In the genomic region with DNA sequence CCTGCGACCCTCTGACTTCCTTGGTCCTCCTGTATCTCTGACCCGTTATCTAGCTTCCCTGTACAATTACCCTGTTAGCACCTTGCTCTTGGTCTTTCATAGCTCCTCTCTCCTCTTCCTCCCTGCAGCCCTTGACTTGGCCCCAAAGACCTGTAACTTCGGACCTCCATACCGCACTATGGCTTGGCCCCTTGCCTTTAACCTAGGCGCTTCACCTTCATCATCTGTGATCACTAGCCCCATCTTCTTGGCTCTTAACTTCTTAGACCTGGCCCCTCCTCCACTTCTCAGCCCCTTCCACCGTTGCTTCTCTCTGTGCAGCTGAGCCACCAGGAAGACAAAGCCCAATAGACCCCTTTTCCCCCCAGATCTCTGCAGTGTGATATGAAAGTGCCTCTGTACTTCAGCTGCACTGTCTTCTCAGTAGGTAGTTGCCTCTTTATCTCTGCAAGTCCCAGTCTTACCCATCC, we compare ENCODE assay signal across 8 cellular contexts. TPM values are rescaled to one million over a fixed set of nuclear protein-coding genes. Genes with fewer than 3 reads are reported as not detected.
DNase-seq lines count a peak whose midpoint lies in the region; ATAC-seq and TF ChIP-seq lines count a peak whose summit lies in the region.

No MANE protein-coding gene starts in this region.

- H3K27ac Mint-ChIP-seq in activated naive CD4-positive, alpha-beta T cell treated with anti-CD3 and anti-CD28 coated beads, Interleukin-2, amount 50 U/mL, for 24 hours = peak overlapping the region; percentile 84
- H3K27ac Mint-ChIP-seq in activated naive CD8-positive, alpha-beta T cell treated with anti-CD3 and anti-CD28 coated beads for 36 hours = peak overlapping the region; percentile 82

- peaks cover 39% of the 10 kb centered on the region for H3K4me1 Mint-ChIP-seq in activated naive CD4-positive, alpha-beta T cell treated with anti-CD3 and anti-CD28 coated beads, Interleukin-2, amount 50 U/mL, for 24 hours
- H3K4me1 Mint-ChIP-seq in activated naive CD8-positive, alpha-beta T cell treated with anti-CD3 and anti-CD28 coated beads for 36 hours = peaks cover 27% of the 10 kb centered on the region

- intact Hi-C loops in tibial artery (cut with DNase I; ENCODE audit: low total_unique reads) = loop anchor here (10.0 kb wide), 1 partner anchor 162 kb away; the partner anchor contains the start of gene YBX1

- peaks cover 0 to 8% (median 0%) of the 10 kb centered on the region in 3 donors for H3K9me3 ChIP-seq in tibial artery

- peaks cover 0 to 24% (median 13%) of the 10 kb centered on the region in 4 donors for H3K4me1 ChIP-seq in tibial artery

- no peaks in the 10 kb centered on the region for H3K27me3 Mint-ChIP-seq in activated naive CD4-positive, alpha-beta T cell treated with anti-CD3 and anti-CD28 coated beads, Interleukin-2, amount 50 U/mL, for 24 hours
- no peaks in the 10 kb centered on the region for H3K27me3 Mint-ChIP-seq in activated naive CD8-positive, alpha-beta T cell treated with anti-CD3 and anti-CD28 coated beads for 36 hours

- no peaks in the 10 kb centered on the region for H3K9me3 Mint-ChIP-seq in activated naive CD4-positive, alpha-beta T cell treated with anti-CD3 and anti-CD28 coated beads, Interleukin-2, amount 50 U/mL, for 24 hours
- H3K9me3 Mint-ChIP-seq in activated naive CD8-positive, alpha-beta T cell treated with anti-CD3 and anti-CD28 coated beads for 36 hours = peaks cover 10% of the 10 kb centered on the region

- ATAC-seq in GM19023 (IDR thresholded peaks at IDR 0.05; ENCODE audit: unreplicated experiment) (no peak), GM19467 (IDR thresholded peaks at IDR 0.05; ENCODE audit: unreplicated experiment) (no peak)

- no peak for TF ChIP-seq CTCF in tibial artery (IDR thresholded peaks at IDR 0.05)

- H3K4me3 ChIP-seq in tibial artery = peak overlapping the region; percentile 90 to 91

- H3K27me3 ChIP-seq in layer of hippocampus (ENCODE audit: control insufficient read depth, insufficient read depth, low read length) (no peaks in the 10 kb centered on the region), tibial artery (no peaks in the 10 kb centered on the region)

- peaks cover 26 to 42% (median 26%) of the 10 kb centered on the region in 3 donors for H3K36me3 ChIP-seq in tibial artery

- peak overlapping the region; percentile 92 for H3K4me3 Mint-ChIP-seq in activated naive CD4-positive, alpha-beta T cell treated with anti-CD3 and anti-CD28 coated beads, Interleukin-2, amount 50 U/mL, for 24 hours
- peak overlapping the region; percentile 91 for H3K4me3 Mint-ChIP-seq in activated naive CD8-positive, alpha-beta T cell treated with anti-CD3 and anti-CD28 coated beads for 36 hours

- no peak for DNase-seq in activated naive CD4-positive, alpha-beta T cell treated with anti-CD3 and anti-CD28 coated beads, Interleukin-2, amount 50 U/mL, for 16 hours
- peak; percentile 3 for DNase-seq in activated naive CD8-positive, alpha-beta T cell treated with anti-CD3 and anti-CD28 coated beads for 36 hours
- DNase-seq in tibial artery = no peak
- no peak for DNase-seq in activated CD4-positive, alpha-beta T cell treated with anti-CD3 and anti-CD28 coated beads, Interleukin-2, amount 50 U/mL, for 4 hours

- peaks cover 24% of the 10 kb centered on the region for H3K36me3 Mint-ChIP-seq in activated naive CD4-positive, alpha-beta T cell treated with anti-CD3 and anti-CD28 coated beads, Interleukin-2, amount 50 U/mL, for 24 hours
- peaks cover 53% of the 10 kb centered on the region for H3K36me3 Mint-ChIP-seq in activated naive CD8-positive, alpha-beta T cell treated with anti-CD3 and anti-CD28 coated beads for 36 hours

- H3K27ac ChIP-seq in layer of hippocampus (ENCODE audit: low read depth, low read length) (peak overlapping the region; percentile 86), tibial artery (peak overlapping the region; percentile 85 to 87)

RNA-seq across cellular contexts. Expression of gene ZNF691, which starts 0.7 kb away (rescaled TPM):
- total RNA-seq in activated naive CD8-positive, alpha-beta T cell treated with anti-CD3 and anti-CD28 coated beads for 36 hours = 10 to 100 TPM in 1 of 2 experiments, 1 to 10 TPM in 1; 8.7 to 10.0 TPM

RNA-seq across cellular contexts. Expression of gene SVBP, which starts 29.9 kb away (rescaled TPM):
- total RNA-seq in activated naive CD8-positive, alpha-beta T cell treated with anti-CD3 and anti-CD28 coated beads for 36 hours = 10 to 100 TPM; 11.8 to 13.7 TPM

RNA-seq across cellular contexts. Expression of gene ERMAP, which starts 30.2 kb away (rescaled TPM):
- total RNA-seq in activated naive CD8-positive, alpha-beta T cell treated with anti-CD3 and anti-CD28 coated beads for 36 hours = 1 to 10 TPM; 3.1 to 3.2 TPM
